1 cellular context compared by ENCODE assay signal in the genomic region with DNA sequence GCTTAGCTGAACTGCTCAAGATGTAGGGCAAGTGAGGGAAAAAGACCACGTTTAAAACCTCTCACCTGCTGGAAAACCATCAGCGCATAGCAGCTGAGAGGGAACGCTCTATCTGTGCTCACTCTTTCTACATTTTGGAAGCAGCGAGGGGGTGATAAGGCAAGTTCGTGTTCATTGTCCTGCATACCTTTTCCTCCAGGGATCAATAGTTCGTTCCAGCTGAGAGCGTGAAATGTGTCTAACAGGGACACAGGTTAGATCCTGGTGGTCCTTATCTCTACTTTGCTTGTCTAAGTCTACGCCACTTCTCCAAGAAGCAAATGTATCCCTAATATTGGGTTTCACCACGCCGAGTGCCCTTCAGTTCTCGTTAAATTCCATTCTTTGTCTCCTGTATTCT.
TF ChIP-seq lines count a peak whose summit lies in the region.

No MANE protein-coding gene starts in this region.

TF ChIP-seq in GM23338, 12 proteins besides CTCF, POLR2A, EP300 and RAD21 (continued from another document):
- TF ChIP-seq, protein P1, sequence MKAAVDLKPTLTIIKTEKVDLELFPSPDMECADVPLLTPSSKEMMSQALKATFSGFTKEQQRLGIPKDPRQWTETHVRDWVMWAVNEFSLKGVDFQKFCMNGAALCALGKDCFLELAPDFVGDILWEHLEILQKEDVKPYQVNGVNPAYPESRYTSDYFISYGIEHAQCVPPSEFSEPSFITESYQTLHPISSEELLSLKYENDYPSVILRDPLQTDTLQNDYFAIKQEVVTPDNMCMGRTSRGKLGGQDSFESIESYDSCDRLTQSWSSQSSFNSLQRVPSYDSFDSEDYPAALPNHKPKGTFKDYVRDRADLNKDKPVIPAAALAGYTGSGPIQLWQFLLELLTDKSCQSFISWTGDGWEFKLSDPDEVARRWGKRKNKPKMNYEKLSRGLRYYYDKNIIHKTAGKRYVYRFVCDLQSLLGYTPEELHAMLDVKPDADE (IDR thresholded peaks at IDR 0.05): no peak
- TF ChIP-seq, protein P2, sequence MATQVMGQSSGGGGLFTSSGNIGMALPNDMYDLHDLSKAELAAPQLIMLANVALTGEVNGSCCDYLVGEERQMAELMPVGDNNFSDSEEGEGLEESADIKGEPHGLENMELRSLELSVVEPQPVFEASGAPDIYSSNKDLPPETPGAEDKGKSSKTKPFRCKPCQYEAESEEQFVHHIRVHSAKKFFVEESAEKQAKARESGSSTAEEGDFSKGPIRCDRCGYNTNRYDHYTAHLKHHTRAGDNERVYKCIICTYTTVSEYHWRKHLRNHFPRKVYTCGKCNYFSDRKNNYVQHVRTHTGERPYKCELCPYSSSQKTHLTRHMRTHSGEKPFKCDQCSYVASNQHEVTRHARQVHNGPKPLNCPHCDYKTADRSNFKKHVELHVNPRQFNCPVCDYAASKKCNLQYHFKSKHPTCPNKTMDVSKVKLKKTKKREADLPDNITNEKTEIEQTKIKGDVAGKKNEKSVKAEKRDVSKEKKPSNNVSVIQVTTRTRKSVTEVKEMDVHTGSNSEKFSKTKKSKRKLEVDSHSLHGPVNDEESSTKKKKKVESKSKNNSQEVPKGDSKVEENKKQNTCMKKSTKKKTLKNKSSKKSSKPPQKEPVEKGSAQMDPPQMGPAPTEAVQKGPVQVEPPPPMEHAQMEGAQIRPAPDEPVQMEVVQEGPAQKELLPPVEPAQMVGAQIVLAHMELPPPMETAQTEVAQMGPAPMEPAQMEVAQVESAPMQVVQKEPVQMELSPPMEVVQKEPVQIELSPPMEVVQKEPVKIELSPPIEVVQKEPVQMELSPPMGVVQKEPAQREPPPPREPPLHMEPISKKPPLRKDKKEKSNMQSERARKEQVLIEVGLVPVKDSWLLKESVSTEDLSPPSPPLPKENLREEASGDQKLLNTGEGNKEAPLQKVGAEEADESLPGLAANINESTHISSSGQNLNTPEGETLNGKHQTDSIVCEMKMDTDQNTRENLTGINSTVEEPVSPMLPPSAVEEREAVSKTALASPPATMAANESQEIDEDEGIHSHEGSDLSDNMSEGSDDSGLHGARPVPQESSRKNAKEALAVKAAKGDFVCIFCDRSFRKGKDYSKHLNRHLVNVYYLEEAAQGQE (IDR thresholded peaks at IDR 0.05; ENCODE audit: unreplicated experiment): no peak
- TF ChIP-seq STAT1 (IDR thresholded peaks at IDR 0.05; ENCODE audit: unreplicated experiment): no peak
